Comparison of ENCODE assay signal across 20 cellular contexts in the genomic region with DNA sequence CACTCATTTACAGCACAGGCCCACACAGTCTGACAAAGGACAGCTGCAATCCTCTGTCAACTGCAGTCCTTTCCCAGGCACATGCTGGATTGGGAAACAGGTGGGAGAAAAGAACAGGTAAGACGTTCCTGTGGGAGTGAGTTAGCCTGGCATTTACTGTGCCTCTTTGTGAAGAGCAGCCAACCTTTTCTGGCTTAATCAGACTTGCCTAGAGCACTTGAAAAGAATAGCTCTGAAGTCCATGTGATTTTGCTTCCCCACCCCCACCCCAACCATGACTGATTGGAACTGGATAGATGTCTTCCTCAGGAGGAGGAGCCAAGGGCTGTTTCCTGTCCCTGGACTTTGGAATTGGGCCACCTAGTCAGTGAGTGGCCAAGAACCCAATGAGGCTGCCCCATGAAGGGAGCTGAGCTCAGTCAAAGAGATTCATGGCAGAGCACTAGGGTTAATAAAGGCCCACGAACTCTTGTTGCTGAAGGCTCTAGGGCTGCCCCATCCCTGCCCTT. TPM values are rescaled to one million over a fixed set of nuclear protein-coding genes. Genes with fewer than 3 reads are reported as not detected.
"Had no signal": no experiment of that assay in that cellular context is flagged by ENCODE, and none has a peak within 500 bp of the region (broad histone marks: within the 10 kb centered on the region; RNA-seq: fewer than 3 reads in every experiment).

No MANE protein-coding gene starts in this region.

- H3K4me1 ChIP-seq: colonic mucosa, foreskin keratinocyte, SJCRH30 had no signal

- H3K4me1 Mint-ChIP-seq: stimulated activated naive B cell treated with anti-CD40 and anti-IgM and Interleukin-4, amounts not matched to agents 10 μg/mL and 1 μg/mL and 100 μg/mL, for 72 hours had no signal

- H3K4me3 Mint-ChIP-seq: activated CD4-positive, alpha-beta T cell treated with anti-CD3 and anti-CD28 coated beads for 36 hours; activated CD8-positive, alpha-beta T cell treated with anti-CD3 and anti-CD28 coated beads for 36 hours; activated naive CD4-positive, alpha-beta T cell treated with anti-CD3 and anti-CD28 coated beads, Interleukin-2, amount 50 U/mL, for 24 hours; activated T-cell treated with anti-CD3 and anti-CD28 coated beads, Interleukin-2, amount 50 U/mL, for 4 hours; stimulated activated naive B cell treated with anti-CD40 and anti-IgM and Interleukin-4, amounts not matched to agents 10 μg/mL and 1 μg/mL and 100 μg/mL, for 72 hours; type B pancreatic cell had no signal

- DNase-seq: activated CD4-positive, alpha-beta T cell treated with anti-CD3 and anti-CD28 coated beads for 36 hours; activated CD8-positive, alpha-beta T cell treated with anti-CD3 and anti-CD28 coated beads for 36 hours; activated effector memory CD4-positive, alpha-beta T cell treated with anti-CD3 and anti-CD28 coated beads, Interleukin-2, amount 50 U/mL, for 16 hours; activated T-cell treated with anti-CD3 and anti-CD28 coated beads, Interleukin-2, amount 50 U/mL, for 4 hours; central memory CD4-positive, alpha-beta T cell; colonic mucosa; head of caudate nucleus; islet precursor cell; mesendoderm; SJCRH30; stimulated activated CD4-positive, alpha-beta T cell treated with anti-CD3 and anti-CD28 coated beads, Interleukin-15, amount 100 ng/mL, for 24 hours; stimulated activated CD4-positive, alpha-beta T cell treated with anti-CD3 and anti-CD28 coated beads, Interleukin-4, amount 100 ng/mL, for 1 hour; stimulated activated naive B cell treated with anti-CD40 and anti-IgM and Interleukin-4, amounts not matched to agents 10 μg/mL and 1 μg/mL and 100 μg/mL, for 72 hours; T-helper 2 cell had no signal

- H3K27ac Mint-ChIP-seq: activated CD4-positive, alpha-beta T cell treated with anti-CD3 and anti-CD28 coated beads for 36 hours; activated CD8-positive, alpha-beta T cell treated with anti-CD3 and anti-CD28 coated beads for 36 hours; activated naive CD4-positive, alpha-beta T cell treated with anti-CD3 and anti-CD28 coated beads, Interleukin-2, amount 50 U/mL, for 24 hours; stimulated activated naive B cell treated with anti-CD40 and anti-IgM and Interleukin-4, amounts not matched to agents 10 μg/mL and 1 μg/mL and 100 μg/mL, for 72 hours; type B pancreatic cell had no signal

- H3K27me3 Mint-ChIP-seq: activated CD4-positive, alpha-beta T cell treated with anti-CD3 and anti-CD28 coated beads for 36 hours; activated CD8-positive, alpha-beta T cell treated with anti-CD3 and anti-CD28 coated beads for 36 hours; activated naive CD4-positive, alpha-beta T cell treated with anti-CD3 and anti-CD28 coated beads, Interleukin-2, amount 50 U/mL, for 24 hours had no signal

- H3K36me3 ChIP-seq: adrenal gland, colonic mucosa, ovary, SJCRH30 had no signal

- H3K4me3 ChIP-seq: adrenal gland, colonic mucosa, ovary, SJCRH30 had no signal

- H3K9me3 ChIP-seq: adrenal gland, colonic mucosa, ovary, SJCRH30 had no signal

- H3K9me3 Mint-ChIP-seq: activated CD8-positive, alpha-beta T cell treated with anti-CD3 and anti-CD28 coated beads for 36 hours; activated naive CD4-positive, alpha-beta T cell treated with anti-CD3 and anti-CD28 coated beads, Interleukin-2, amount 50 U/mL, for 24 hours; activated T-cell treated with anti-CD3 and anti-CD28 coated beads, Interleukin-2, amount 50 U/mL, for 4 hours; type B pancreatic cell had no signal

- H3K27ac ChIP-seq: colonic mucosa, foreskin keratinocyte, ovary, SJCRH30 had no signal

- ATAC-seq: activated CD4-positive, alpha-beta T cell treated with anti-CD3 and anti-CD28 coated beads for 36 hours; activated CD8-positive, alpha-beta T cell treated with anti-CD3 and anti-CD28 coated beads for 36 hours; activated T-cell treated with anti-CD3 and anti-CD28 coated beads, Interleukin-2, amount 50 U/mL, for 4 hours; foreskin keratinocyte; stimulated activated naive B cell treated with anti-CD40 and anti-IgM and Interleukin-4, amounts not matched to agents 10 μg/mL and 1 μg/mL and 100 μg/mL, for 72 hours had no signal

- H3K27me3 ChIP-seq: adrenal gland, colonic mucosa, ovary, SJCRH30 had no signal

RNA-seq across cellular contexts. Expression of a gene that starts 48.9 kb away (rescaled TPM):
- total RNA-seq: activated CD4-positive, alpha-beta T cell treated with anti-CD3 and anti-CD28 coated beads for 36 hours; activated CD8-positive, alpha-beta T cell treated with anti-CD3 and anti-CD28 coated beads for 36 hours; myocyte had no signal
- polyA plus RNA-seq: foreskin keratinocyte had no signal
